Comparison of ENCODE assay signal across 19 cellular contexts in the genomic region with DNA sequence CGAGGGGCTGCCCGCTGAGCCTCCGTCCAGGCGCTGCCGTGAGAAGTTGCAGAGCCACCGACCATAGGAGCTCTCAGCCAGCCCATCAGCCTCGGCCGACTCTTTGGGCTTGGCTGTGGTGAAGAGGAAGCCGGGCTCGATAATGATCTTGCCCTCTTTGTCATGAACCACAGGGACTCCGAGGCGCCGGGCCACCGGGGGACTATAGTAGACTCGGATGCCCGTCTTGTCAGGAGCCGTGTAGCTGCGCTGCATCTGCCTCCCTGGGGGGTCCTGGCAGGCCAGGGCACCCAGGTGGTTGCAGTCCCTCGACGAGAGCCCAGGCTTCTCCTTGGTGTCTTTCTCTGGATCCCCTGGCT. TPM values are rescaled to one million over a fixed set of nuclear protein-coding genes. Genes with fewer than 3 reads are reported as not detected.
A peak's percentile ranks its signal among the peaks of the same experiment; 100 is the strongest.
DNase-seq lines count a peak whose midpoint lies in the region; ATAC-seq, FAIRE-seq and TF ChIP-seq lines count a peak whose summit lies in the region.
"Had no signal": no experiment of that assay in that cellular context is flagged by ENCODE, and none has a peak within 500 bp of the region (broad histone marks: within the 10 kb centered on the region; RNA-seq: fewer than 3 reads in every experiment).

No MANE protein-coding gene starts in this region.

- no peak for TF ChIP-seq EP300 in K562 (IDR thresholded peaks at IDR 0.05; ENCODE audit: low read length)

- no peak for TF ChIP-seq RAD21 in K562 (CRISPR knock-in tag; conservative IDR thresholded peaks at IDR 0.05 in 1 of 2, IDR thresholded peaks at IDR 0.05 in 1 of 2)

- no TSS peak for BruUV-seq in K562 (replicated peaks; lab: Mats Ljungman, UMichigan)

- CTCF ChIA-PET in K562 (lab: Yijun Ruan, JAX; ENCODE audit: low intra/inter-chr PET ratio), result no interaction called here

- no peak overlapping the region for H2AFZ ChIP-seq in K562 (ENCODE audit: low read depth, low read length)
- H2AFZ ChIP-seq: GM23248 had no signal

- intact Hi-C loops in Right ventricle myocardium superior (cut with DNase I), result no loop called here
- intact Hi-C loops in left ventricle myocardium inferior (cut with micrococcal nuclease), result no loop called here
- intact Hi-C loops in K562 (cut with micrococcal nuclease), result no loop called here
- intact Hi-C loops in aorta (cut with DNase I), result loop anchor here (5.0 kb wide), 3 partner anchors 68 to 93 kb away; a partner anchor contains a TSS

- peak; percentile 30 for DNase-seq in Right ventricle myocardium superior
- no peak for DNase-seq in left ventricle myocardium inferior
- no peak for DNase-seq in K562 (ENCODE audit: extremely low read depth in 1 of 4, low spot score in 3 of 4)
- DNase-seq in nephron progenitor cell, result no peak
- peak in 1 of 2 donors; percentile 77 for DNase-seq in aorta
- no peak for DNase-seq in kidney tubule cell (ENCODE audit: low spot score)
- DNase-seq: C1 segment of cervical spinal cord; CD4-positive, alpha-beta memory T cell; DMS79 treated with DMSO at 0.1 percent for 48 hours; EL; GM23248 had no signal

- H3K4me3 ChIP-seq in left ventricle myocardium inferior (no peak overlapping the region), K562 (no peak overlapping the region), aorta (ENCODE audit: low read length in 2 of 2) (no peak overlapping the region)
- H3K4me3 ChIP-seq: GM23248 had no signal

- no peaks in the 10 kb centered on the region for H3K9me1 ChIP-seq in K562 (ENCODE audit: control insufficient read depth, insufficient read depth, low read length)

- in situ Hi-C loops in K562 (cut with MboI), result no loop called here

- no peaks in the 10 kb centered on the region for H3K9me3 Mint-ChIP-seq in nephron progenitor cell
- H3K9me3 Mint-ChIP-seq: CD4-positive, alpha-beta memory T cell had no signal

- POLR2A ChIA-PET in K562 (lab: Yijun Ruan, JAX), result interaction anchor here (0.7 to 1.5 kb wide), 2 partner anchors 21 to 34 kb away, joined by 3 read pairs; a partner anchor contains a TSS

- TF ChIP-seq CTCF in left ventricle myocardium inferior (IDR thresholded peaks at IDR 0.05; ENCODE audit: borderline replicate concordance), result no peak
- no peak for TF ChIP-seq CTCF in K562 (IDR thresholded peaks at IDR 0.05 in 2 of 3, conservative IDR thresholded peaks at IDR 0.05 in 1 of 3; ENCODE audit: insufficient read depth in 2 of 3, low read depth in 1 of 3, low read length in 3 of 3)
- no peak for TF ChIP-seq CTCF in nephron progenitor cell (IDR thresholded peaks at IDR 0.05)

- TF ChIP-seq POLR2A in K562 (conservative IDR thresholded peaks at IDR 0.05), result no peak

- H3K79me2 ChIP-seq in K562 (ENCODE audit: control insufficient read depth, insufficient read depth, low read length), result no peaks in the 10 kb centered on the region

- 96% methylated on average over 15 of the region's 20 CpGs for WGBS in K562 (ENCODE audit: insufficient coverage, low coverage, missing lambda C conversion rate)
- 90 to 91% methylated on average over 20 of the region's 20 CpGs for WGBS in aorta, 2 donors

- no peak overlapping the region for H3K4me2 ChIP-seq in K562 (ENCODE audit: insufficient read depth, low read length)

- H4K20me1 ChIP-seq in K562 (replicated peaks; ENCODE audit: control insufficient read depth, insufficient read depth, low read length), result no peaks in the 10 kb centered on the region

- H3K9me3 ChIP-seq in left ventricle myocardium inferior (replicated peaks), result no peaks in the 10 kb centered on the region
- H3K9me3 ChIP-seq in K562 (replicated peaks; ENCODE audit: control insufficient read depth, insufficient read depth, low read depth, low read length), result no peaks in the 10 kb centered on the region
- H3K9me3 ChIP-seq in aorta (ENCODE audit: control insufficient read depth, low read length), result no peaks in the 10 kb centered on the region

- FAIRE-seq in K562 (lab: Jason Lieb, UNC), result no peak
- FAIRE-seq: G401.6, GM12891, H54 had no signal

- H3K27me3 ChIP-seq in left ventricle myocardium inferior (ENCODE audit: low read depth) (no peaks in the 10 kb centered on the region), K562 (ENCODE audit: control insufficient read depth in 2 of 2, insufficient read depth in 2 of 2, low read length in 2 of 2) (no peaks in the 10 kb centered on the region), aorta (ENCODE audit: control insufficient read depth in 1 of 2, insufficient read depth in 2 of 2, low read length in 1 of 2) (no peaks in the 10 kb centered on the region)

- H3K9ac ChIP-seq in K562 (ENCODE audit: insufficient read depth in 1 of 2, low read depth in 2 of 2, low read length in 2 of 2), result no peak overlapping the region
- H3K9ac ChIP-seq: GM23248 had no signal

- H3K27ac Mint-ChIP-seq in nephron progenitor cell, result peak overlapping the region; percentile 24
- H3K27ac Mint-ChIP-seq: B cell had no signal

- ATAC-seq in Right ventricle myocardium superior (ENCODE audit: poor library complexity) (no peak), K562 (no peak), aorta (ENCODE audit: low FRiP score) (peak; percentile 6), esophagus mucosa (no peak), HG02840 (IDR thresholded peaks at IDR 0.05; ENCODE audit: low FRiP score, unreplicated experiment) (no peak)
- ATAC-seq: HCT116 had no signal

- H3K4me1 Mint-ChIP-seq in nephron progenitor cell, result peaks cover 5% of the 10 kb centered on the region
- H3K4me1 Mint-ChIP-seq: CD4-positive, alpha-beta memory T cell had no signal

- H3K27ac ChIP-seq in left ventricle myocardium inferior (replicated peaks) (no peak overlapping the region), K562 (ENCODE audit: extremely low read depth, low read depth, low read length) (no peak overlapping the region), aorta (ENCODE audit: low read depth in 1 of 2, low read length in 2 of 2) (no peak overlapping the region)
- H3K27ac ChIP-seq: GM23248, HL-60 had no signal

- no peaks in the 10 kb centered on the region for H3K27me3 Mint-ChIP-seq in nephron progenitor cell (ENCODE audit: low read depth, poor library complexity)
- H3K27me3 Mint-ChIP-seq: B cell had no signal

- peaks cover 26% of the 10 kb centered on the region for H3K4me1 ChIP-seq in left ventricle myocardium inferior
- H3K4me1 ChIP-seq in K562 (replicated peaks in 1 of 2; ENCODE audit: control insufficient read depth in 2 of 2, insufficient read depth in 2 of 2, low read length in 2 of 2), result peaks cover 0 to 8% of the 10 kb centered on the region in 2 experiments; a peak in 2 of 5 replicates
- no peaks in the 10 kb centered on the region for H3K4me1 ChIP-seq in aorta (ENCODE audit: control insufficient read depth in 1 of 2, insufficient read depth in 2 of 2, low read length in 2 of 2)

- peaks cover 58% of the 10 kb centered on the region for H3K36me3 Mint-ChIP-seq in nephron progenitor cell (ENCODE audit: low read depth)
- H3K36me3 Mint-ChIP-seq: CD4-positive, alpha-beta memory T cell had no signal

- no peak overlapping the region for H3K4me3 Mint-ChIP-seq in nephron progenitor cell
- H3K4me3 Mint-ChIP-seq: B cell; CD4-positive, alpha-beta memory T cell had no signal

- H3K36me3 ChIP-seq in left ventricle myocardium inferior (peaks cover 93% of the 10 kb centered on the region), K562 (ENCODE audit: control insufficient read depth, insufficient read depth, low read length) (peaks cover 77% of the 10 kb centered on the region), aorta (ENCODE audit: control insufficient read depth in 1 of 2, insufficient read depth in 2 of 2, low read length in 1 of 2) (peaks cover 2 to 12% of the 10 kb centered on the region in 2 donors)

RNA-seq across cellular contexts. Expression of a gene that starts 20.5 kb away (rescaled TPM):
- 3.5 TPM for total RNA-seq in Right ventricle myocardium superior
- 4.8 TPM for total RNA-seq in left ventricle myocardium inferior
- 16.5 and 34.2 TPM in 2 replicates for total RNA-seq in K562 (2011; cell fraction: chromatin; rRNA removed; ENCODE audit: low replicate concordance)
- total RNA-seq in K562 (2011; cell fraction: nucleolus; rRNA removed), result 14.5 and 17.0 TPM in 2 replicates
- total RNA-seq in K562 (2011; cell fraction: nucleoplasm; rRNA removed), result 20.0 and 20.1 TPM in 2 replicates
- 25.7 and 27.0 TPM in 2 replicates for total RNA-seq in K562 (2014; rRNA removed)
- 35.6 and 36.9 TPM in 2 replicates for total RNA-seq in K562 (2014; rRNA removed; fragmentation: Illumina TruSeq; extraction: Trizol)
- 29.1 and 29.9 TPM in 2 replicates for total RNA-seq in K562 (2015; rRNA removed; fragmentation: Illumina TruSeq; extraction: Trizol)
- total RNA-seq in K562 (2021), result 22.6 and 23.3 TPM in 2 replicates
- 37.3 and 45.3 TPM in 2 replicates for polyA plus RNA-seq in K562 (2011; rRNA removed)
- 16.9 and 22.5 TPM in 2 replicates for polyA plus RNA-seq in K562 (2011; cell fraction: cytosol; rRNA removed)
- 15.7 and 16.4 TPM in 2 replicates for polyA plus RNA-seq in K562 (2011; cell fraction: nucleus; rRNA removed)
- polyA plus RNA-seq in K562 (2012), result 20.8 and 32.3 TPM in 2 replicates
- 31.0 and 33.8 TPM in 2 replicates for polyA plus RNA-seq in K562 (2014; fragmentation: Illumina TruSeq; extraction: Trizol)
- polyA plus RNA-seq in K562 (2014; fragmentation: Nextera tagmentation; extraction: Ambion mirVana), result 10 to 100 TPM; 31.1 to 42.4 TPM
- polyA plus RNA-seq in K562 (2014; rRNA removed), result 30.3 and 30.5 TPM in 2 replicates
- polyA minus RNA-seq in K562 (2011; rRNA and poly(A)+ RNA removed), result 26.9 and 27.8 TPM in 2 replicates
- polyA minus RNA-seq in K562 (2011; cell fraction: cytosol; rRNA and poly(A)+ RNA removed), result 10.3 and 12.1 TPM in 2 replicates
- polyA minus RNA-seq in K562 (2011; cell fraction: nucleus; rRNA and poly(A)+ RNA removed), result 12.5 and 13.2 TPM in 2 replicates
- 1 to 10 TPM; 7.1 to 7.7 TPM for total RNA-seq in aorta
- 10 to 100 TPM in 1 of 2 donors, 1 to 10 TPM in 1; 7.1 to 10.6 TPM for polyA plus RNA-seq in aorta
- 8.9 TPM for total RNA-seq in esophagus mucosa

RNA-seq across cellular contexts. Expression of a gene that starts 48.2 kb away (rescaled TPM):
- 27.5 TPM for total RNA-seq in Right ventricle myocardium superior
- 34.4 TPM for total RNA-seq in left ventricle myocardium inferior
- total RNA-seq in K562 (2011; cell fraction: chromatin; rRNA removed; ENCODE audit: low replicate concordance), result 20.4 and 24.9 TPM in 2 replicates
- total RNA-seq in K562 (2011; cell fraction: nucleolus; rRNA removed), result 8.9 and 9.0 TPM in 2 replicates
- total RNA-seq in K562 (2011; cell fraction: nucleoplasm; rRNA removed), result 13.2 and 20.0 TPM in 2 replicates
- 14.9 and 20.8 TPM in 2 replicates for total RNA-seq in K562 (2014; rRNA removed)
- 26.6 and 28.3 TPM in 2 replicates for total RNA-seq in K562 (2014; rRNA removed; fragmentation: Illumina TruSeq; extraction: Trizol)
- 23.0 and 24.4 TPM in 2 replicates for total RNA-seq in K562 (2015; rRNA removed; fragmentation: Illumina TruSeq; extraction: Trizol)
- total RNA-seq in K562 (2021), result 24.5 and 25.6 TPM in 2 replicates
- polyA plus RNA-seq in K562 (2011; rRNA removed), result 25.0 and 27.6 TPM in 2 replicates
- polyA plus RNA-seq in K562 (2011; cell fraction: cytosol; rRNA removed), result 23.3 and 24.8 TPM in 2 replicates
- 20.6 and 24.7 TPM in 2 replicates for polyA plus RNA-seq in K562 (2011; cell fraction: nucleus; rRNA removed)
- 22.5 and 24.6 TPM in 2 replicates for polyA plus RNA-seq in K562 (2012)
- 32.1 and 39.4 TPM in 2 replicates for polyA plus RNA-seq in K562 (2014; fragmentation: Illumina TruSeq; extraction: Trizol)
- 10 to 100 TPM; 15.2 to 23.8 TPM for polyA plus RNA-seq in K562 (2014; fragmentation: Nextera tagmentation; extraction: Ambion mirVana)
- 14.6 and 19.0 TPM in 2 replicates for polyA plus RNA-seq in K562 (2014; rRNA removed)
- 18.8 and 25.3 TPM in 2 replicates for polyA minus RNA-seq in K562 (2011; rRNA and poly(A)+ RNA removed)
- 19.8 and 26.8 TPM in 2 replicates for polyA minus RNA-seq in K562 (2011; cell fraction: cytosol; rRNA and poly(A)+ RNA removed)
- 2.8 and 6.2 TPM in 2 replicates for polyA minus RNA-seq in K562 (2011; cell fraction: nucleus; rRNA and poly(A)+ RNA removed)
- total RNA-seq in aorta, result 10 to 100 TPM; 35.7 to 37.6 TPM
- 10 to 100 TPM; 31.4 to 31.8 TPM for polyA plus RNA-seq in aorta
- total RNA-seq in esophagus mucosa, result 15.3 TPM

Comparison
In these comparisons a context has a peak if more than half of its experiments do, and no peak if none do; other contexts are left out.
1. intact Hi-C loops: an anchor here in aorta (5.0 kb wide); none called in Right ventricle myocardium superior, left ventricle myocardium inferior and K562.